Comparison of ENCODE assay signal across 8 cellular contexts in genomic region chr10:60444494-60445064, GRCh38. TPM values are rescaled to one million over a fixed set of nuclear protein-coding genes. Genes with fewer than 3 reads are reported as not detected.
A peak's percentile ranks its signal among the peaks of the same experiment; 100 is the strongest.
DNase-seq lines count a peak whose midpoint lies in the region; ATAC-seq, FAIRE-seq and TF ChIP-seq lines count a peak whose summit lies in the region.

No MANE protein-coding gene starts in this region.

- ATAC-seq in DND-41 (ENCODE audit: insufficient read depth, low read depth) (no peak), GM21360 (IDR thresholded peaks at IDR 0.05; ENCODE audit: unreplicated experiment) (no peak)

- no peaks in the 10 kb centered on the region for H3K4me1 ChIP-seq in DND-41 (ENCODE audit: insufficient read depth, low read length)
- no peaks in the 10 kb centered on the region for H3K4me1 ChIP-seq in MM.1S (ENCODE audit: low read length)
- H3K4me1 ChIP-seq in osteoblast (ENCODE audit: insufficient read depth, low read length), result peaks cover 23% of the 10 kb centered on the region

- H2AFZ ChIP-seq in DND-41 (ENCODE audit: low read depth, low read length) (no peak overlapping the region), MM.1S (ENCODE audit: low read length) (no peak overlapping the region), osteoblast (ENCODE audit: low read length) (no peak overlapping the region)

- no peak for FAIRE-seq in HTR-8/SVneo (lab: Jason Lieb, UNC)

- no peaks in the 10 kb centered on the region for H3K9me2 ChIP-seq in MM.1S (replicated peaks; ENCODE audit: insufficient read depth, low read length)

- H3K9ac ChIP-seq in DND-41 (ENCODE audit: low read depth, low read length) (no peak overlapping the region), MM.1S (ENCODE audit: low read length) (no peak overlapping the region)

- H3K4me1 Mint-ChIP-seq in activated CD4-positive, alpha-beta T cell treated with anti-CD3 and anti-CD28 coated beads, Interleukin-2, amount 10 ng/mL, durations not matched to agents 24 days and 14 days, result peaks cover 8% of the 10 kb centered on the region

- intact Hi-C loops in activated CD4-positive, alpha-beta T cell treated with anti-CD3 and anti-CD28 coated beads, Interleukin-2, amount 10 ng/mL, durations not matched to agents 24 days and 14 days (cut with micrococcal nuclease), result loop anchor here (1.0 to 5.0 kb wide), 3 partner anchors 78 to 323 kb away; no protein-coding TSS in a partner anchor

- H3K79me2 ChIP-seq in DND-41 (ENCODE audit: insufficient read depth, low read length) (no peaks in the 10 kb centered on the region), MM.1S (ENCODE audit: low read length) (no peaks in the 10 kb centered on the region), osteoblast (ENCODE audit: insufficient read depth, low read length) (no peaks in the 10 kb centered on the region)

- H3K27ac Mint-ChIP-seq in activated CD4-positive, alpha-beta T cell treated with anti-CD3 and anti-CD28 coated beads, Interleukin-2, amount 10 ng/mL, durations not matched to agents 24 days and 14 days, result no peak overlapping the region

- H3K36me3 ChIP-seq in DND-41 (ENCODE audit: insufficient read depth, low read length), result no peaks in the 10 kb centered on the region
- H3K36me3 ChIP-seq in MM.1S (replicated peaks; ENCODE audit: insufficient read depth, low read length), result no peaks in the 10 kb centered on the region
- no peaks in the 10 kb centered on the region for H3K36me3 ChIP-seq in osteoblast (ENCODE audit: insufficient read depth, low read length)

- TF ChIP-seq CTCF in DND-41 (IDR thresholded peaks at IDR 0.05; ENCODE audit: borderline replicate concordance, extremely low read depth, low read length, poor library complexity, severe bottlenecking), result peak; percentile 53
- peak; percentile 59 for TF ChIP-seq CTCF in MM.1S (IDR thresholded peaks at IDR 0.05; ENCODE audit: low read length)
- TF ChIP-seq CTCF in choroid plexus epithelial cell (conservative IDR thresholded peaks at IDR 0.05; ENCODE audit: low read depth, low read length), result peak; percentile 58
- TF ChIP-seq CTCF in osteoblast (IDR thresholded peaks at IDR 0.05; ENCODE audit: extremely low read depth, low read depth, low read length), result peak; percentile 62

- no peak overlapping the region for H3K4me3 Mint-ChIP-seq in activated CD4-positive, alpha-beta T cell treated with anti-CD3 and anti-CD28 coated beads, Interleukin-2, amount 10 ng/mL, durations not matched to agents 24 days and 14 days

- no peaks in the 10 kb centered on the region for H3K9me3 Mint-ChIP-seq in activated CD4-positive, alpha-beta T cell treated with anti-CD3 and anti-CD28 coated beads, Interleukin-2, amount 10 ng/mL, durations not matched to agents 24 days and 14 days

- H3F3A ChIP-seq in MM.1S (ENCODE audit: insufficient read depth, low read length), result no peaks in the 10 kb centered on the region

- no peak overlapping the region for H3K27ac ChIP-seq in DND-41 (ENCODE audit: low read length)
- no peak overlapping the region for H3K27ac ChIP-seq in MM.1S (ENCODE audit: low read length)
- H3K27ac ChIP-seq in osteoblast (ENCODE audit: low read depth, low read length), result no peak overlapping the region

- peaks cover under 1% of the 10 kb centered on the region for H3K27me3 ChIP-seq in DND-41 (ENCODE audit: insufficient read depth, low read length, poor library complexity)
- no peaks in the 10 kb centered on the region for H3K27me3 ChIP-seq in MM.1S (replicated peaks; ENCODE audit: insufficient read depth, low read length)
- H3K27me3 ChIP-seq in osteoblast (ENCODE audit: insufficient read depth, low read length), result no peaks in the 10 kb centered on the region

- H3K36me3 Mint-ChIP-seq in activated CD4-positive, alpha-beta T cell treated with anti-CD3 and anti-CD28 coated beads, Interleukin-2, amount 10 ng/mL, durations not matched to agents 24 days and 14 days (ENCODE audit: low read depth), result no peaks in the 10 kb centered on the region

- H4K20me1 ChIP-seq in DND-41 (ENCODE audit: insufficient read depth, low read length), result no peaks in the 10 kb centered on the region
- no peaks in the 10 kb centered on the region for H4K20me1 ChIP-seq in MM.1S (ENCODE audit: insufficient read depth, low read length)
- no peaks in the 10 kb centered on the region for H4K20me1 ChIP-seq in osteoblast (ENCODE audit: insufficient read depth, low read length)

- H3K4me3 ChIP-seq in DND-41 (ENCODE audit: low read depth in 1 of 2, low read length in 2 of 2) (no peak overlapping the region), MM.1S (ENCODE audit: low read length) (no peak overlapping the region), choroid plexus epithelial cell (ENCODE audit: low read depth, low read length) (no peak overlapping the region), osteoblast (ENCODE audit: insufficient read depth, low read length) (no peak overlapping the region)

- H3K4me2 ChIP-seq in DND-41 (ENCODE audit: insufficient read depth, low read length) (no peak overlapping the region), MM.1S (ENCODE audit: low read depth, low read length) (no peak overlapping the region), osteoblast (ENCODE audit: insufficient read depth, low read length) (no peak overlapping the region)

- H3K9me3 ChIP-seq in DND-41 (ENCODE audit: insufficient read depth, low read length, severe bottlenecking) (no peaks in the 10 kb centered on the region), MM.1S (replicated peaks; ENCODE audit: insufficient read depth, low read length) (no peaks in the 10 kb centered on the region), osteoblast (ENCODE audit: low read depth, low read length) (no peaks in the 10 kb centered on the region)

- H3K27me3 Mint-ChIP-seq in activated CD4-positive, alpha-beta T cell treated with anti-CD3 and anti-CD28 coated beads, Interleukin-2, amount 10 ng/mL, durations not matched to agents 24 days and 14 days, result no peaks in the 10 kb centered on the region

- DNase-seq in DND-41 (no peak), MM.1S (peak; percentile 31), choroid plexus epithelial cell (ENCODE audit: low read depth) (peak; percentile 74), osteoblast (ENCODE audit: insufficient read length, low spot score, missing footprints) (no peak), GM19238 (ENCODE audit: insufficient read length, low spot score) (no peak), HTR-8/SVneo (ENCODE audit: insufficient read length, low spot score) (no peak)
- DNase-seq in activated CD4-positive, alpha-beta T cell treated with anti-CD3 and anti-CD28 coated beads, Interleukin-2, amount 10 ng/mL, durations not matched to agents 24 days and 14 days, result no peak

RNA-seq across cellular contexts. Expression of gene ANK3, which starts 54.9 kb away (rescaled TPM):
- 44.5 and 58.0 TPM in 2 replicates for total RNA-seq in osteoblast
- total RNA-seq in activated CD4-positive, alpha-beta T cell treated with anti-CD3 and anti-CD28 coated beads, Interleukin-2, amount 10 ng/mL, durations not matched to agents 24 days and 14 days, result 22.9 and 23.5 TPM in 2 replicates

Comparison
In these comparisons a context has a peak if more than half of its experiments do, and no peak if none do; other contexts are left out.
1. DNase-seq: peak in MM.1S (single experiment) and choroid plexus epithelial cell (single experiment); none in DND-41 (single experiment), osteoblast (single experiment), GM19238 (single experiment), activated CD4-positive, alpha-beta T cell treated with anti-CD3 and anti-CD28 coated beads, Interleukin-2, amount 10 ng/mL, durations not matched to agents 24 days and 14 days (single experiment) and HTR-8/SVneo (single experiment).
2. Peak in every context shown above with its lines, with median percentiles within 50 percentile points of each other: CTCF ChIP-seq.